In genomic region chr5:122093415-122093814, GRCh38 we compare ENCODE assay signal across 16 cellular contexts. TPM values are rescaled to one million over a fixed set of nuclear protein-coding genes. Genes with fewer than 3 reads are reported as not detected.
DNase-seq lines count a peak whose midpoint lies in the region; ATAC-seq and TF ChIP-seq lines count a peak whose summit lies in the region.
"Had no signal": no experiment of that assay in that cellular context is flagged by ENCODE, and none has a peak within 500 bp of the region (broad histone marks: within the 10 kb centered on the region; RNA-seq: fewer than 3 reads in every experiment).

No MANE protein-coding gene starts in this region.

- DNase-seq in GM04504 (ENCODE audit: low read depth) (peak; percentile 88), amniotic epithelial cell (ENCODE audit: low read depth) (peak; percentile 86), foreskin melanocyte (peak; percentile 69), suprapubic skin (ENCODE audit: low spot score in 2 of 2) (no peak), HAP-1 (ENCODE audit: low spot score in 2 of 2) (no peak), nucleus accumbens (lab: John Stamatoyannopoulos, UW) (no peak)
- DNase-seq: activated CD4-positive, CD25-positive, alpha-beta regulatory T cell; CD4-positive, alpha-beta T cell; effector memory CD8-positive, alpha-beta T cell; mucosa of descending colon; NCI-H187; NCI-H774 had no signal

- no peak for TF ChIP-seq POLR2A in suprapubic skin (IDR thresholded peaks at IDR 0.05)

- H3K4me3 ChIP-seq in suprapubic skin (no peak overlapping the region), HAP-1 (no peak overlapping the region)
- H3K4me3 ChIP-seq: breast epithelium, mucosa of descending colon had no signal

- ATAC-seq in HG02885 (IDR thresholded peaks at IDR 0.05; ENCODE audit: poor library complexity, unreplicated experiment) = no peak
- no peak for ATAC-seq in GM21825 (IDR thresholded peaks at IDR 0.05; ENCODE audit: unreplicated experiment)
- ATAC-seq: effector memory CD8-positive, alpha-beta T cell; mucosa of descending colon had no signal

- H3K27me3 ChIP-seq in suprapubic skin = no peaks in the 10 kb centered on the region
- no peaks in the 10 kb centered on the region for H3K27me3 ChIP-seq in HAP-1 (ENCODE audit: low read depth)
- H3K27me3 ChIP-seq: breast epithelium had no signal

- H3K27ac ChIP-seq in suprapubic skin = peak overlapping the region; percentile 28
- H3K27ac ChIP-seq: breast epithelium, parathyroid adenoma had no signal

- TF ChIP-seq EP300 in suprapubic skin (IDR thresholded peaks at IDR 0.05) = no peak

- TF ChIP-seq CTCF in suprapubic skin (IDR thresholded peaks at IDR 0.05) = no peak

- in situ Hi-C loops in HAP-1 (cut with MboI; ENCODE audit: low sequenced_read_pairs) = no loop called here

- WGBS in suprapubic skin = 56% methylated on average over 3 of the region's 3 CpGs

- H3K36me3 ChIP-seq in suprapubic skin (no peaks in the 10 kb centered on the region), HAP-1 (replicated peaks) (no peaks in the 10 kb centered on the region)
- H3K36me3 ChIP-seq: breast epithelium had no signal

- H3K4me1 ChIP-seq in suprapubic skin = peaks cover 6% of the 10 kb centered on the region
- H3K4me1 ChIP-seq in HAP-1 = no peaks in the 10 kb centered on the region; the same call in 1 of the 2 replicates
- H3K4me1 ChIP-seq: breast epithelium, parathyroid adenoma had no signal

- H3K9me3 ChIP-seq in suprapubic skin = no peaks in the 10 kb centered on the region
- H3K9me3 ChIP-seq in HAP-1 = no peaks in the 10 kb centered on the region
- H3K9me3 ChIP-seq: breast epithelium, mucosa of descending colon had no signal

RNA-seq across cellular contexts. Expression of gene LOX, which starts 15.4 kb away (rescaled TPM):
- total RNA-seq in suprapubic skin = 10 to 100 TPM in 2 of 4 donors, 1 to 10 TPM in 2; 4.9 to 20.2 (median 9.8) TPM

RNA-seq across cellular contexts. Expression of gene ZNF474, which starts 35.9 kb away (rescaled TPM):
- 1 to 10 TPM in 3 of 4 donors, not detected in 1; 1.0 to 2.0 (median 1.4) TPM for total RNA-seq in suprapubic skin

Comparison
In these comparisons a context has a peak if more than half of its experiments do, and no peak if none do; other contexts are left out.
1. DNase-seq: peak in GM04504 (single experiment), amniotic epithelial cell (single experiment) and foreskin melanocyte (single experiment); none in suprapubic skin (0 of 2), HAP-1 (0 of 2) and nucleus accumbens (0 of 56).